Comparison of ENCODE assay signal across 8 cellular contexts in the genomic region with DNA sequence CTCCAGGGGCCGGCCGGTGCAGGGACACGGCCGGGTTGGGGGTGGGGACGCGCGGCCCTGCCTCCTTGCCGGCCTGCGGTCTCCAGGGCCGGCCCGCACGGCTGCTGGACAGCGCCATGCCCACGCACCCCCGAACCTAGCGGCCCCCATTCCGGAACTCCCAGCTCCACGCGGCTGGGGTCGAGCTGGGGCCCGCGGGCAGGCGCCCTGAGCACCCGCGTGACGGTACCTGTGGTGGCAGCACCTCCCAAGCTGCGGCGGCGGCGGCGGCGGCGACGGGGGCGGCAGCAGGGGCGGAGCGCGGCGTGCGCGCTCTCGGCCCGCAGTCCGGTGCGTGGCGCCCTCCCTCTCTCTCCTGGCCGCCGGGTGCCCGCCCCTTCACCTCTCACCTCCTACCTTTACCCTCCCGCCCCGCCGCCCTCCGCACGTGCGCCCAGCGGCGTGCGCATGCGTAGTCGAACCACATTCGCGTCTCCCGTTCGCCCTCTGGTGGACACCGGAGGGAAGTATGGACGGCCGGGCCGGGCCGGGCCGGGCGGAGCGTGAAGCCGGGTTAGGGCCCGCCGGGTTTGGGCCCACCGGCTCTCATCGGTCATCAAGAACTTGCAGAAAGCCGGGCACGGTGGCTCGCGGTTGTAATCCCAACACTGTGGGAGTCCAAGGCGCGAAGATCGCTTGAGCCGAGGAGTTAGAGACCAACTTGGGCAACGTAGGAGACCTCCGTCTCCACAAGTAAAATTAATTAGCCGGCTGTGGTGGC. TPM values are rescaled to one million over a fixed set of nuclear protein-coding genes. Genes with fewer than 3 reads are reported as not detected.
DNase-seq lines count a peak whose midpoint lies in the region; ATAC-seq and TF ChIP-seq lines count a peak whose summit lies in the region.

A gene (minus strand): TSS at position 372 of the 760 bp plus-strand sequence. CDS start 32,948 bp downstream, outside the sequence.

- no peaks in the 10 kb centered on the region for H3K27me3 ChIP-seq in neural cell (ENCODE audit: insufficient read depth, low read depth, low read length)

- H2AFZ ChIP-seq in neural cell (ENCODE audit: low read depth, low read length) = peak within 1 kb of the TSS; percentile 83

- peak; percentile 95 for ATAC-seq in stimulated activated naive CD8-positive, alpha-beta T cell treated with anti-CD3 and anti-CD28 coated beads, Interleukin-15, amount 100 ng/mL, for 72 hours

- peaks cover 47% of the 10 kb centered on the region for H3K4me1 Mint-ChIP-seq in stimulated activated naive CD8-positive, alpha-beta T cell treated with anti-CD3 and anti-CD28 coated beads, Interleukin-15, amount 100 ng/mL, for 72 hours

- peak within 1 kb of the TSS; percentile 86 for H3K4me3 ChIP-seq in neural cell (ENCODE audit: low read length)

- peak; percentile 86 for DNase-seq in G401 (ENCODE audit: low spot score)
- peak; percentile 74 for DNase-seq in H4 (ENCODE audit: low spot score)
- DNase-seq in SHP77 treated with DMSO at 0.1 percent for 48 hours (lab: John Stamatoyannopoulos, UW) = peak; percentile 61
- peak; percentile 98 for DNase-seq in activated effector memory CD4-positive, alpha-beta T cell treated with anti-CD3 and anti-CD28 coated beads, Interleukin-2, amount 50 U/mL, for 16 hours
- peak; percentile 75 for DNase-seq in fibroblast of the conjunctiva (ENCODE audit: low read depth)
- DNase-seq in stimulated activated naive CD8-positive, alpha-beta T cell treated with anti-CD3 and anti-CD28 coated beads, Interleukin-15, amount 100 ng/mL, for 72 hours = peak; percentile 97

- H3K4me2 ChIP-seq in neural cell (ENCODE audit: low read length) = peak within 1 kb of the TSS; percentile 66

- TF ChIP-seq RAD21 in neural cell (conservative IDR thresholded peaks at IDR 0.05) = peak; percentile 70

- no peaks in the 10 kb centered on the region for H3K9me3 ChIP-seq in neural cell (ENCODE audit: low read length)

- H3K9me3 Mint-ChIP-seq in stimulated activated naive CD8-positive, alpha-beta T cell treated with anti-CD3 and anti-CD28 coated beads, Interleukin-15, amount 100 ng/mL, for 72 hours = no peaks in the 10 kb centered on the region

- no peaks in the 10 kb centered on the region for H3K36me3 ChIP-seq in neural cell (ENCODE audit: insufficient read depth, low read length)

- H3K27ac Mint-ChIP-seq in stimulated activated naive CD8-positive, alpha-beta T cell treated with anti-CD3 and anti-CD28 coated beads, Interleukin-15, amount 100 ng/mL, for 72 hours = peak within 1 kb of the TSS; percentile 94 to 98

- peak within 1 kb of the TSS; percentile 66 for H3K9ac ChIP-seq in neural cell (ENCODE audit: low read length)

- no peaks in the 10 kb centered on the region for H3K9me2 ChIP-seq in neural cell (ENCODE audit: insufficient read depth, low read length)

- peak within 1 kb of the TSS; percentile 94 to 98 for H3K4me3 Mint-ChIP-seq in stimulated activated naive CD8-positive, alpha-beta T cell treated with anti-CD3 and anti-CD28 coated beads, Interleukin-15, amount 100 ng/mL, for 72 hours

- peak; percentile 43 for TF ChIP-seq EP300 in neural cell (conservative IDR thresholded peaks at IDR 0.05; ENCODE audit: poor library complexity, severe bottlenecking)

- H3K79me2 ChIP-seq in neural cell (replicated peaks; ENCODE audit: insufficient read depth, low read length) = peaks cover 37% of the 10 kb centered on the region

- H3F3A ChIP-seq in neural cell (ENCODE audit: insufficient read depth, low read length, poor library complexity, severe bottlenecking) = no peaks in the 10 kb centered on the region

- H3K27me3 Mint-ChIP-seq in stimulated activated naive CD8-positive, alpha-beta T cell treated with anti-CD3 and anti-CD28 coated beads, Interleukin-15, amount 100 ng/mL, for 72 hours = no peaks in the 10 kb centered on the region

- H3K27ac ChIP-seq in neural cell (ENCODE audit: low read length) = peak within 1 kb of the TSS; percentile 50

- in situ Hi-C loops in G401 (cut with HindIII; ENCODE audit: low sequenced_read_pairs) = no loop called here

- no peaks in the 10 kb centered on the region for H4K20me1 ChIP-seq in neural cell (ENCODE audit: insufficient read depth)

- TF ChIP-seq CTCF in LNCAP (IDR thresholded peaks at IDR 0.05) = peak; percentile 87
- peak; percentile 98 for TF ChIP-seq CTCF in neural cell (IDR thresholded peaks at IDR 0.05; ENCODE audit: poor library complexity, severe bottlenecking)

TF ChIP-seq in neural cell, 6 proteins besides CTCF, POLR2A, EP300 and RAD21:
- TF ChIP-seq MXI1 (conservative IDR thresholded peaks at IDR 0.05; ENCODE audit: poor library complexity, severe bottlenecking) = peak; percentile 97
- TF ChIP-seq TAF1 (IDR thresholded peaks at IDR 0.05; ENCODE audit: low read depth) = no peak
- peak; percentile 88 for TF ChIP-seq SMC3 (conservative IDR thresholded peaks at IDR 0.05; ENCODE audit: poor library complexity)

RNA-seq across cellular contexts. Expression of the gene that starts here (rescaled TPM):
- 62.5 and 81.4 TPM in 2 replicates for total RNA-seq in G401 (2014; rRNA removed; shearing (Covaris generic))
- total RNA-seq in H4 (2014; rRNA removed; shearing (Covaris generic)) = 24.7 and 26.1 TPM in 2 replicates
- polyA plus RNA-seq in neural cell = 57.6 and 58.0 TPM in 2 replicates
- 88.9 and 99.8 TPM in 2 replicates for polyA minus RNA-seq in neural cell

Comparison
In these comparisons a context has a peak if more than half of its experiments do, and no peak if none do; other contexts are left out.
1. Peak in every context shown above with its lines: DNase-seq, ATAC-seq, H3K4me3 ChIP-seq and H3K27ac ChIP-seq.